Comparison of ENCODE assay signal across 7 cellular contexts in genomic region chr6:35488517-35488862, GRCh38. TPM values are rescaled to one million over a fixed set of nuclear protein-coding genes. Genes with fewer than 3 reads are reported as not detected.
A peak's percentile ranks its signal among the peaks of the same experiment; 100 is the strongest.
DNase-seq lines count a peak whose midpoint lies in the region; ATAC-seq and TF ChIP-seq lines count a peak whose summit lies in the region.

No MANE protein-coding gene starts in this region.

- ATAC-seq in IMR-90 (ENCODE audit: low read depth) = no peak
- ATAC-seq in HG02678 (IDR thresholded peaks at IDR 0.05; ENCODE audit: unreplicated experiment) = no peak

- peak overlapping the region; percentile 91 for H2AK9ac ChIP-seq in IMR-90 (replicated peaks; ENCODE audit: low read depth, low read length, poor library complexity)

- in situ Hi-C loops in IMR-90 (cut with MboI; ENCODE audit: low sequenced_read_pairs) = no loop called here

- H3K36me3 ChIP-seq in IMR-90 (ENCODE audit: control insufficient read depth, insufficient read depth, low read length) = peaks cover 20% of the 10 kb centered on the region
- H3K36me3 ChIP-seq in tibial nerve = peaks cover 0 to 9% (median 0%) of the 10 kb centered on the region in 3 donors

- no peaks in the 10 kb centered on the region for H3K9me3 Mint-ChIP-seq in nephron progenitor cell

- peak overlapping the region; percentile 33; the same call in 1 of the 2 replicates for H2BK20ac ChIP-seq in IMR-90 (ENCODE audit: low read depth, low read length)

- peak overlapping the region; percentile 93 for H3K4ac ChIP-seq in IMR-90 (ENCODE audit: low read depth, low read length)

- H4K20me1 ChIP-seq in IMR-90 (ENCODE audit: insufficient read depth, low read length) = peaks cover 20% of the 10 kb centered on the region

- no peak overlapping the region; the same call in 1 of the 2 replicates for H3K56ac ChIP-seq in IMR-90 (ENCODE audit: extremely low read depth, insufficient read depth, low read length)

- peak overlapping the region; percentile 88 for H3K14ac ChIP-seq in IMR-90 (replicated peaks; ENCODE audit: low read depth, low read length)

- H3K4me1 Mint-ChIP-seq in nephron progenitor cell = peaks cover 71% of the 10 kb centered on the region

- peak overlapping the region; percentile 75; the same call in 1 of the 3 replicates for H2BK15ac ChIP-seq in IMR-90 (ENCODE audit: low read depth, low read length)

- intact Hi-C loops in IMR-90 (cut with micrococcal nuclease) = no loop called here

- H3K9ac ChIP-seq in IMR-90 (ENCODE audit: low read depth, low read length) = peak overlapping the region; percentile 20; the same call in 1 of the 2 replicates

- no peak for TF ChIP-seq CTCF in IMR-90 (conservative IDR thresholded peaks at IDR 0.05; ENCODE audit: low read depth, low read length)
- no peak for TF ChIP-seq CTCF in coronary artery (IDR thresholded peaks at IDR 0.05)
- TF ChIP-seq CTCF in nephron progenitor cell (IDR thresholded peaks at IDR 0.05) = no peak
- no peak for TF ChIP-seq CTCF in tibial nerve (IDR thresholded peaks at IDR 0.05)

- no peak for TF ChIP-seq RAD21 in IMR-90 (IDR thresholded peaks at IDR 0.05; ENCODE audit: low read length)

- BruUV-seq in IMR-90 (replicated peaks; lab: Mats Ljungman, UMichigan) = no TSS peak

- 50% methylated on average over 1 of the region's 9 CpGs; no CpG with 5 or more reads in 1 of the 2 experiments for WGBS in IMR-90 (ENCODE audit: extremely low coverage in 2 of 2, insufficient read length in 1 of 2), 2 experiments
- WGBS in tibial nerve, 2 donors = 69 to 77% methylated on average over 9 of the region's 9 CpGs

- no peak for TF ChIP-seq EP300 in tibial nerve (IDR thresholded peaks at IDR 0.05)

- DNase-seq in IMR-90 (no peak), coronary artery (ENCODE audit: low spot score) (no peak), nephron progenitor cell (no peak), tibial nerve (ENCODE audit: low spot score in 2 of 2) (no peak), ureter (ENCODE audit: low spot score) (no peak), amniotic stem cell (lab: John Stamatoyannopoulos, UW) (no peak)

- H3K27me3 Mint-ChIP-seq in nephron progenitor cell (ENCODE audit: low read depth, poor library complexity) = no peaks in the 10 kb centered on the region

- H3K4me3 ChIP-seq in IMR-90 (ENCODE audit: insufficient read depth, low read depth, low read length) (no peak overlapping the region), coronary artery (no peak overlapping the region), tibial nerve (no peak overlapping the region)

- dilution Hi-C loops in IMR-90 (cut with HindIII; ENCODE audit: low sequenced_read_pairs, unreplicated experiment) = no loop called here

- H3K4me2 ChIP-seq in IMR-90 (ENCODE audit: low read depth, low read length) = no peak overlapping the region

- H2BK120ac ChIP-seq in IMR-90 (ENCODE audit: low read depth, low read length) = peak overlapping the region; percentile 76; the same call in 1 of the 2 replicates

- peak overlapping the region; percentile 81 to 87 for H4K8ac ChIP-seq in IMR-90 (ENCODE audit: low read depth in 2 of 2, low read length in 2 of 2)

- peak overlapping the region; percentile 74; the same call in 1 of the 2 replicates for H3K23ac ChIP-seq in IMR-90 (ENCODE audit: low read depth, low read length)

- POLR2A ChIA-PET in IMR-90 (lab: Charles Lee; ENCODE audit: unreplicated experiment) = interaction anchor here (1.0 kb wide), 1 partner anchor 17 kb away, joined by 3 read pairs; no protein-coding TSS in a partner anchor

- peaks cover 37% of the 10 kb centered on the region for H3K9me1 ChIP-seq in IMR-90 (ENCODE audit: insufficient read depth, low read length)

- H2AFZ ChIP-seq in IMR-90 (replicated peaks; ENCODE audit: low read length, poor library complexity) = peak overlapping the region; percentile 10

- H3K36me3 Mint-ChIP-seq in nephron progenitor cell (ENCODE audit: low read depth) = peaks cover under 1% of the 10 kb centered on the region

- H2BK5ac ChIP-seq in IMR-90 (ENCODE audit: low read depth, low read length, poor library complexity, severe bottlenecking) = peak overlapping the region; percentile 79

- peaks cover 40 to 94% of the 10 kb centered on the region in 2 experiments for H3K79me1 ChIP-seq in IMR-90 (ENCODE audit: low read depth in 1 of 2, low read length in 2 of 2)

- no peak overlapping the region for H3K4me3 Mint-ChIP-seq in nephron progenitor cell

- H3K27me3 ChIP-seq in IMR-90 (ENCODE audit: control insufficient read depth, insufficient read depth, low read length) (no peaks in the 10 kb centered on the region), tibial nerve (no peaks in the 10 kb centered on the region)

- TF ChIP-seq POLR2A in IMR-90 (IDR thresholded peaks at IDR 0.05; ENCODE audit: low read depth, low read length) (no peak), tibial nerve (IDR thresholded peaks at IDR 0.05) (no peak)

- H3K9me3 ChIP-seq in IMR-90 (ENCODE audit: control insufficient read depth, insufficient read depth, low read length) (no peaks in the 10 kb centered on the region), tibial nerve (no peaks in the 10 kb centered on the region)

- H3K27ac ChIP-seq in IMR-90 (ENCODE audit: insufficient read depth, low read length) (peak overlapping the region; percentile 55), coronary artery (peak overlapping the region; percentile 98 to 99), tibial nerve (peak overlapping the region in 3 of 4 donors; percentile 25 to 71 (median 37))

- H3K18ac ChIP-seq in IMR-90 (ENCODE audit: low read depth, low read length) = peak overlapping the region; percentile 18; the same call in 1 of the 2 replicates

- H2AK5ac ChIP-seq in IMR-90 (ENCODE audit: low read depth, low read length) = peak overlapping the region; percentile 95

- H4K91ac ChIP-seq in IMR-90 (ENCODE audit: insufficient read depth, low read depth, low read length) = peak overlapping the region; percentile 85

- H3K4me1 ChIP-seq in IMR-90 (ENCODE audit: control insufficient read depth, insufficient read depth, low read length) (peaks cover 66% of the 10 kb centered on the region), tibial nerve (peaks cover 0 to 75% (median 22%) of the 10 kb centered on the region in 4 donors)

- peak overlapping the region; percentile 66 for H3K27ac Mint-ChIP-seq in nephron progenitor cell

- CTCF ChIA-PET in IMR-90 (lab: Yijun Ruan, JAX) = no interaction called here

- peak overlapping the region; percentile 47 for H4K5ac ChIP-seq in IMR-90 (ENCODE audit: low read depth, low read length)

TF ChIP-seq in IMR-90, 13 proteins besides CTCF, POLR2A, EP300 and RAD21 (continues in another document):
- TF ChIP-seq CEBPB (IDR thresholded peaks at IDR 0.05; ENCODE audit: low read depth, low read length) (no peak), BHLHE40 (IDR thresholded peaks at IDR 0.05; ENCODE audit: low read depth, low read length) (no peak), NFE2L2 (IDR thresholded peaks at IDR 0.05; ENCODE audit: low read depth, low read length) (no peak), RFX5 (IDR thresholded peaks at IDR 0.05; ENCODE audit: low read depth, low read length) (no peak), RCOR1 (IDR thresholded peaks at IDR 0.05; ENCODE audit: insufficient replicate concordance, low read length) (no peak), CHD1 (IDR thresholded peaks at IDR 0.05; ENCODE audit: low read depth, low read length) (no peak), MAZ (IDR thresholded peaks at IDR 0.05; ENCODE audit: borderline replicate concordance, low read depth, low read length) (no peak), MXI1 (IDR thresholded peaks at IDR 0.05; ENCODE audit: borderline replicate concordance, low read depth, low read length) (no peak), FOS (IDR thresholded peaks at IDR 0.05; ENCODE audit: low read depth, low read length) (no peak)
- TF ChIP-seq, protein P1, sequence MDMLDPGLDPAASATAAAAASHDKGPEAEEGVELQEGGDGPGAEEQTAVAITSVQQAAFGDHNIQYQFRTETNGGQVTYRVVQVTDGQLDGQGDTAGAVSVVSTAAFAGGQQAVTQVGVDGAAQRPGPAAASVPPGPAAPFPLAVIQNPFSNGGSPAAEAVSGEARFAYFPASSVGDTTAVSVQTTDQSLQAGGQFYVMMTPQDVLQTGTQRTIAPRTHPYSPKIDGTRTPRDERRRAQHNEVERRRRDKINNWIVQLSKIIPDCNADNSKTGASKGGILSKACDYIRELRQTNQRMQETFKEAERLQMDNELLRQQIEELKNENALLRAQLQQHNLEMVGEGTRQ (IDR thresholded peaks at IDR 0.05; ENCODE audit: low read depth, low read length) = no peak
- TF ChIP-seq, protein P2, sequence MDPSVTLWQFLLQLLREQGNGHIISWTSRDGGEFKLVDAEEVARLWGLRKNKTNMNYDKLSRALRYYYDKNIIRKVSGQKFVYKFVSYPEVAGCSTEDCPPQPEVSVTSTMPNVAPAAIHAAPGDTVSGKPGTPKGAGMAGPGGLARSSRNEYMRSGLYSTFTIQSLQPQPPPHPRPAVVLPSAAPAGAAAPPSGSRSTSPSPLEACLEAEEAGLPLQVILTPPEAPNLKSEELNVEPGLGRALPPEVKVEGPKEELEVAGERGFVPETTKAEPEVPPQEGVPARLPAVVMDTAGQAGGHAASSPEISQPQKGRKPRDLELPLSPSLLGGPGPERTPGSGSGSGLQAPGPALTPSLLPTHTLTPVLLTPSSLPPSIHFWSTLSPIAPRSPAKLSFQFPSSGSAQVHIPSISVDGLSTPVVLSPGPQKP (IDR thresholded peaks at IDR 0.05; ENCODE audit: borderline replicate concordance, low read depth, low read length) = no peak

RNA-seq across cellular contexts. Expression of gene TEAD3, which starts 8.4 kb away (rescaled TPM):
- total RNA-seq in IMR-90 (2012; rRNA removed) (5.0 and 5.2 TPM in 2 replicates), tibial nerve (10 to 100 TPM in 3 of 4 donors, 1 to 10 TPM in 1; 9.8 to 20.1 (median 13.6) TPM), ureter (60.3 TPM)
- 25.0 and 28.0 TPM in 2 replicates for polyA plus RNA-seq in IMR-90 (2012; rRNA removed)
- polyA plus RNA-seq in IMR-90 (2012; cell fraction: cytosol; rRNA removed) = 16.6 and 30.2 TPM in 2 replicates
- 49.5 and 83.0 TPM in 2 replicates for polyA plus RNA-seq in IMR-90 (2012; cell fraction: nucleus; rRNA removed; ENCODE audit: low replicate concordance)

RNA-seq across cellular contexts. Expression of gene RPL10A, which starts 20.3 kb away (rescaled TPM):
- 1,746 and 2,310 TPM in 2 replicates for total RNA-seq in IMR-90 (2012; rRNA removed)
- 3,153 and 3,261 TPM in 2 replicates for polyA plus RNA-seq in IMR-90 (2012; rRNA removed)
- 1,705 and 1,838 TPM in 2 replicates for polyA plus RNA-seq in IMR-90 (2012; cell fraction: cytosol; rRNA removed)
- polyA plus RNA-seq in IMR-90 (2012; cell fraction: nucleus; rRNA removed; ENCODE audit: low replicate concordance) = 1,133 and 1,323 TPM in 2 replicates
- total RNA-seq in tibial nerve = 1,000 to 10,000 TPM in 3 of 4 donors, 100 to 1,000 TPM in 1; 952 to 1,436 (median 1,121) TPM
- total RNA-seq in ureter = 2,073 TPM

RNA-seq across cellular contexts. Expression of gene TULP1, which starts 24.2 kb away (rescaled TPM):
- total RNA-seq in IMR-90 (2012; rRNA removed) (not detected in 2 replicates), tibial nerve (under 1 TPM in 1 of 4 donors, not detected in 3; 0.60 TPM), ureter (0.83 TPM)
- not detected in 2 replicates for polyA plus RNA-seq in IMR-90 (2012; rRNA removed)
- not detected in 2 replicates for polyA plus RNA-seq in IMR-90 (2012; cell fraction: cytosol; rRNA removed)
- not detected in 2 replicates for polyA plus RNA-seq in IMR-90 (2012; cell fraction: nucleus; rRNA removed; ENCODE audit: low replicate concordance)

RNA-seq across cellular contexts. Expression of gene FANCE, which starts 36.4 kb away (rescaled TPM):
- 7.5 and 9.1 TPM in 2 replicates for total RNA-seq in IMR-90 (2012; rRNA removed)
- 6.8 and 7.1 TPM in 2 replicates for polyA plus RNA-seq in IMR-90 (2012; rRNA removed)
- polyA plus RNA-seq in IMR-90 (2012; cell fraction: cytosol; rRNA removed) = 4.5 and 6.8 TPM in 2 replicates
- polyA plus RNA-seq in IMR-90 (2012; cell fraction: nucleus; rRNA removed; ENCODE audit: low replicate concordance) = 5.0 and 6.6 TPM in 2 replicates
- 1 to 10 TPM; 8.1 to 9.6 (median 8.4) TPM for total RNA-seq in tibial nerve
- total RNA-seq in ureter = 5.5 TPM

Comparison
In these comparisons a context has a peak if more than half of its experiments do, and no peak if none do; other contexts are left out.
1. H3K27ac ChIP-seq: peak in every context shown above with its lines; median percentile 98 in coronary artery; 55 in IMR-90; 37 in tibial nerve.